In genomic region chr6:90305800-90306448, GRCh38 we compare ENCODE assay signal across 22 cellular contexts.
"Had no signal": no experiment of that assay in that cellular context is flagged by ENCODE, and none has a peak within 500 bp of the region (broad histone marks: within the 10 kb centered on the region; RNA-seq: fewer than 3 reads in every experiment).

No MANE protein-coding gene starts in this region.

- ATAC-seq: body of pancreas; heart left ventricle; left lobe of liver; natural killer cell; sciatic nerve; stimulated activated memory B cell treated with anti-CD40 and anti-IgM and Interleukin-4, amounts not matched to agents 10 μg/mL and 1 μg/mL and 100 μg/mL, for 72 hours had no signal

- H3K36me3 ChIP-seq: heart left ventricle, thoracic aorta, vagina had no signal

- DNase-seq: activated B cell treated with CpG ODN at 0.5 μM for 24 hours; activated CD8-positive, alpha-beta memory T cell treated with anti-CD3 and anti-CD28 coated beads, Interleukin-2, amount 50 U/mL, for 48 hours; activated gamma-delta T cell treated with Interleukin-2 at 50 U/mL for 16 hours; anterior cingulate cortex; body of pancreas; effector CD4-positive, alpha-beta T cell; heart left ventricle; natural killer cell; small intestine; stimulated activated CD4-positive, alpha-beta T cell treated with anti-CD3 and anti-CD28 coated beads, Interleukin-2, amount 100 ng/mL, for 24 hours; T1000 had no signal

- H3K9me3 Mint-ChIP-seq: activated B cell treated with CpG ODN at 0.5 μM for 24 hours; activated T-helper 1 cell treated with anti-CD3 and anti-CD28 coated beads, Interleukin-12 subunit alpha, Interleukin-12 subunit beta, Interleukin-2, Interleukin-4 antibody, amounts not matched to agents 30 ng/mL and 10 ng/mL and 1 ng/mL, durations not matched to agents 14 hours and 24 hours and 36 hours; dendritic cell treated with granulocyte-macrophage colony-stimulating factor and Interleukin-4, amounts not matched to agents 40 ng/mL and 50 ng/mL, for 4 days; mesothelial cell of epicardium; natural killer cell; stimulated activated memory B cell treated with anti-CD40 and anti-IgM and Interleukin-4, amounts not matched to agents 10 μg/mL and 1 μg/mL and 100 μg/mL, for 72 hours; T-helper 1 cell treated with Interleukin-12 subunit alpha and Interleukin-12 subunit beta and Interleukin-4 antibody, amounts not matched to agents 30 μg/mL and 1 μg/mL, for 36 hours; type B pancreatic cell had no signal

- H3K9me3 ChIP-seq: body of pancreas, heart left ventricle, thoracic aorta, vagina had no signal

- H3K4me1 ChIP-seq: body of pancreas, heart left ventricle, vagina had no signal

- H3K27me3 Mint-ChIP-seq: activated B cell treated with CpG ODN at 0.5 μM for 24 hours; stimulated activated memory B cell treated with anti-CD40 and anti-IgM and Interleukin-4, amounts not matched to agents 10 μg/mL and 1 μg/mL and 100 μg/mL, for 72 hours had no signal

- H3K4me1 Mint-ChIP-seq: natural killer cell had no signal

- H3K27ac ChIP-seq: body of pancreas, heart left ventricle, thoracic aorta, vagina had no signal

- H3K4me3 ChIP-seq: body of pancreas, heart left ventricle, lung, thoracic aorta, vagina had no signal

- H3K27ac Mint-ChIP-seq: activated T-helper 1 cell treated with anti-CD3 and anti-CD28 coated beads, Interleukin-12 subunit alpha, Interleukin-12 subunit beta, Interleukin-2, Interleukin-4 antibody, amounts not matched to agents 30 ng/mL and 10 ng/mL and 1 ng/mL, durations not matched to agents 14 hours and 24 hours and 36 hours; dendritic cell treated with granulocyte-macrophage colony-stimulating factor and Interleukin-4, amounts not matched to agents 40 ng/mL and 50 ng/mL, for 4 days; mesothelial cell of epicardium; natural killer cell; stimulated activated memory B cell treated with anti-CD40 and anti-IgM and Interleukin-4, amounts not matched to agents 10 μg/mL and 1 μg/mL and 100 μg/mL, for 72 hours; T-helper 1 cell treated with Interleukin-12 subunit alpha and Interleukin-12 subunit beta and Interleukin-4 antibody, amounts not matched to agents 30 μg/mL and 1 μg/mL, for 36 hours; type B pancreatic cell had no signal

- H3K27me3 ChIP-seq: body of pancreas, heart left ventricle, vagina had no signal

- H3K36me3 Mint-ChIP-seq: mesothelial cell of epicardium; natural killer cell; stimulated activated memory B cell treated with anti-CD40 and anti-IgM and Interleukin-4, amounts not matched to agents 10 μg/mL and 1 μg/mL and 100 μg/mL, for 72 hours; type B pancreatic cell had no signal

- H3K4me3 Mint-ChIP-seq: activated B cell treated with CpG ODN at 0.5 μM for 24 hours; activated T-helper 1 cell treated with anti-CD3 and anti-CD28 coated beads, Interleukin-12 subunit alpha, Interleukin-12 subunit beta, Interleukin-2, Interleukin-4 antibody, amounts not matched to agents 30 ng/mL and 10 ng/mL and 1 ng/mL, durations not matched to agents 14 hours and 24 hours and 36 hours; dendritic cell treated with granulocyte-macrophage colony-stimulating factor and Interleukin-4, amounts not matched to agents 40 ng/mL and 50 ng/mL, for 4 days; mesothelial cell of epicardium; natural killer cell; stimulated activated memory B cell treated with anti-CD40 and anti-IgM and Interleukin-4, amounts not matched to agents 10 μg/mL and 1 μg/mL and 100 μg/mL, for 72 hours; T-helper 1 cell treated with Interleukin-12 subunit alpha and Interleukin-12 subunit beta and Interleukin-4 antibody, amounts not matched to agents 30 μg/mL and 1 μg/mL, for 36 hours; type B pancreatic cell had no signal
